In genomic region chr5:140142246-140142645, GRCh38 we compare ENCODE assay signal across 28 cellular contexts.
"Had no signal": no experiment of that assay in that cellular context is flagged by ENCODE, and none has a peak within 500 bp of the region (broad histone marks: within the 10 kb centered on the region; RNA-seq: fewer than 3 reads in every experiment).

No MANE protein-coding gene starts in this region.

- FAIRE-seq: islet of Langerhans, kidney, pancreas had no signal

- H3K36me3 ChIP-seq: heart left ventricle, left lung, pancreas, prostate gland, spleen, tibial artery, uterus had no signal

- H3K27ac ChIP-seq: heart left ventricle, left lung, pancreas, prostate gland, skin epidermis, spleen, tibial artery, uterus had no signal

- H3K27me3 ChIP-seq: pancreas, tibial artery, uterus had no signal

- H3K36me3 Mint-ChIP-seq: mesothelial cell of epicardium; naive B cell; natural killer cell treated with Interleukin-12 subunit alpha and Interleukin-12 subunit beta and Interleukin-15 and Interleukin-18, amount 100 ng/mL, for 72 hours; stimulated activated effector memory CD8-positive, alpha-beta T cell treated with anti-CD3 and anti-CD28 coated beads, Interleukin-12 subunit alpha, Interleukin-12 subunit beta, amount 100 ng/mL, for 72 hours; type B pancreatic cell had no signal

- H3K27ac Mint-ChIP-seq: immature natural killer cell; mesothelial cell of epicardium; naive B cell; natural killer cell treated with Interleukin-12 subunit alpha and Interleukin-12 subunit beta and Interleukin-15 and Interleukin-18, amount 100 ng/mL, for 72 hours; stimulated activated effector memory CD8-positive, alpha-beta T cell treated with anti-CD3 and anti-CD28 coated beads, Interleukin-12 subunit alpha, Interleukin-12 subunit beta, amount 100 ng/mL, for 72 hours; stimulated activated naive CD8-positive, alpha-beta T cell treated with anti-CD3 and anti-CD28 coated beads, Interleukin-15, amount 100 ng/mL, for 72 hours; type B pancreatic cell had no signal

- H3K9me3 Mint-ChIP-seq: immature natural killer cell; naive B cell; natural killer cell treated with Interleukin-12 subunit alpha and Interleukin-12 subunit beta and Interleukin-15 and Interleukin-18, amount 100 ng/mL, for 72 hours; stimulated activated effector memory CD8-positive, alpha-beta T cell treated with anti-CD3 and anti-CD28 coated beads, Interleukin-12 subunit alpha, Interleukin-12 subunit beta, amount 100 ng/mL, for 72 hours; stimulated activated naive CD8-positive, alpha-beta T cell treated with anti-CD3 and anti-CD28 coated beads, Interleukin-15, amount 100 ng/mL, for 72 hours; type B pancreatic cell had no signal

- H3K4me3 ChIP-seq: heart left ventricle, left lung, lung, pancreas, prostate gland, skin epidermis, spleen, tibial artery, uterus had no signal

- H3K4me3 Mint-ChIP-seq: immature natural killer cell; mesothelial cell of epicardium; natural killer cell treated with Interleukin-12 subunit alpha and Interleukin-12 subunit beta and Interleukin-15 and Interleukin-18, amount 100 ng/mL, for 72 hours; stimulated activated effector memory CD8-positive, alpha-beta T cell treated with anti-CD3 and anti-CD28 coated beads, Interleukin-12 subunit alpha, Interleukin-12 subunit beta, amount 100 ng/mL, for 72 hours; stimulated activated naive CD8-positive, alpha-beta T cell treated with anti-CD3 and anti-CD28 coated beads, Interleukin-15, amount 100 ng/mL, for 72 hours; type B pancreatic cell had no signal

- ATAC-seq: heart left ventricle; left colon; left lung; natural killer cell treated with Interleukin-12 subunit alpha and Interleukin-12 subunit beta and Interleukin-15 and Interleukin-18, amount 100 ng/mL, for 72 hours; pancreas; right cardiac atrium; sciatic nerve; stimulated activated effector memory CD8-positive, alpha-beta T cell treated with anti-CD3 and anti-CD28 coated beads, Interleukin-12 subunit alpha, Interleukin-12 subunit beta, amount 100 ng/mL, for 72 hours; stimulated activated naive CD8-positive, alpha-beta T cell treated with anti-CD3 and anti-CD28 coated beads, Interleukin-15, amount 100 ng/mL, for 72 hours had no signal

- H3K9me3 ChIP-seq: heart left ventricle, left lung, pancreas, prostate gland, spleen, tibial artery, uterus had no signal

- DNase-seq: heart left ventricle; hypothalamus; immature natural killer cell; kidney; left colon; left lung; mesendoderm; naive B cell; pancreas; posterior cingulate gyrus; retina; right cardiac atrium; spleen; stimulated activated CD4-positive, alpha-beta T cell treated with anti-CD3 and anti-CD28 coated beads, Interleukin-4, amount 100 ng/mL, for 24 hours; stimulated activated naive CD4-positive, alpha-beta T cell treated with Interleukin-2 at 50 U/mL for 16 hours; stimulated activated naive CD8-positive, alpha-beta T cell treated with anti-CD3 and anti-CD28 coated beads, Interleukin-15, amount 100 ng/mL, for 72 hours; substantia nigra; uterus had no signal
